9 cellular contexts compared by ENCODE assay signal in the genomic region with DNA sequence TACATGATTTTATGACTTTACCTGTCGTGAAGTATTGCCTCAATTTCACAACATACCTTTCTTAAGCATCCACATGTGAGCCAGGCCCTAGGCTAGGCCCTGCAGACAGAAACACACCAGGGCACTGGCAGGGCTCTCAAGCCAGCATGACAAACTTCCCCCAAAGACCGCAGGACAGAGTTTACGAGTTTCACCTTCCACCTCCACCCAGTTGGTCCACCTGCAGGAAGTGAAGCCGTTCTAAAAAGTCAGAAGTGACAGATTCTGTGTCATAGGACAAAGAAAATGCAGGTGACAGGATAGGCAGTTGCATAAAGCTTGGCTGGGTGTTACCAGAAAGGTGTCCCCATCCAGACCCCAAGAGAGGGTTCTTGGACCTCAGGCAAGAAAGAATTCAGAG. TPM values are rescaled to one million over a fixed set of nuclear protein-coding genes. Genes with fewer than 3 reads are reported as not detected.
DNase-seq lines count a peak whose midpoint lies in the region; ATAC-seq lines count a peak whose summit lies in the region.
"Had no signal": no experiment of that assay in that cellular context is flagged by ENCODE, and none has a peak within 500 bp of the region (broad histone marks: within the 10 kb centered on the region; RNA-seq: fewer than 3 reads in every experiment).

No MANE protein-coding gene starts in this region.

- H3K4me1 Mint-ChIP-seq in IgD-negative memory B cell: peaks cover 13 to 17% (median 14%) of the 10 kb centered on the region in 3 donors

- peak; percentile 31 to 63 for DNase-seq in left colon
- no peak for DNase-seq in NCI-H146 (lab: John Stamatoyannopoulos, UW)
- no peak for DNase-seq in Right ventricle myocardium superior
- no peak for DNase-seq in NCI-H446 (lab: John Stamatoyannopoulos, UW)
- DNase-seq: NCI-H2107 had no signal

- intact Hi-C loops in left colon (cut with DNase I, micrococcal nuclease): no loop called here
- intact Hi-C loops in Right ventricle myocardium superior (cut with DNase I): no loop called here

- H3K36me3 Mint-ChIP-seq in IgD-negative memory B cell: no peaks in the 10 kb centered on the region

- H3K27ac Mint-ChIP-seq in IgD-negative memory B cell: peak overlapping the region in 2 of 3 donors; percentile 31 to 80

- ATAC-seq in GM18861 (IDR thresholded peaks at IDR 0.05; ENCODE audit: unreplicated experiment) (peak; percentile 80), GM21423 (IDR thresholded peaks at IDR 0.05; ENCODE audit: unreplicated experiment) (peak; percentile 62), left colon (peak; percentile 92), Right ventricle myocardium superior (ENCODE audit: poor library complexity) (no peak)
- ATAC-seq: SK-N-SH treated with all-trans-retinoic acid at 6 μM for 48 hours had no signal

- peaks cover 0 to 7% (median 0%) of the 10 kb centered on the region in 3 donors for H3K9me3 Mint-ChIP-seq in IgD-negative memory B cell

- peak overlapping the region in 3 of 4 donors; percentile 34 to 89 (median 82) for H3K4me3 Mint-ChIP-seq in IgD-negative memory B cell

- no peaks in the 10 kb centered on the region for H3K27me3 Mint-ChIP-seq in IgD-negative memory B cell

RNA-seq across cellular contexts. Expression of gene SIPA1L1, which starts 30.7 kb away (rescaled TPM):
- 42.5 TPM for polyA plus RNA-seq in IgD-negative memory B cell
- total RNA-seq in left colon (10 to 100 TPM; 53.1 to 61.8 TPM), Right ventricle myocardium superior (5.2 TPM)

Comparison
In these comparisons a context has a peak if more than half of its experiments do, and no peak if none do; other contexts are left out.
1. DNase-seq: peak in left colon (2 of 2); none in NCI-H146 (single experiment), Right ventricle myocardium superior (single experiment) and NCI-H446 (0 of 2).